Comparison of ENCODE assay signal across 24 cellular contexts in genomic region chr11:125304111-125304639, GRCh38.
DNase-seq lines count a peak whose midpoint lies in the region; TF ChIP-seq lines count a peak whose summit lies in the region.
"Had no signal": no experiment of that assay in that cellular context is flagged by ENCODE, and none has a peak within 500 bp of the region (broad histone marks: within the 10 kb centered on the region; RNA-seq: fewer than 3 reads in every experiment).

No MANE protein-coding gene starts in this region.

- H3F3A ChIP-seq in smooth muscle cell (ENCODE audit: low read depth), result no peaks in the 10 kb centered on the region

- no peaks in the 10 kb centered on the region for H3K9me3 ChIP-seq in smooth muscle cell (replicated peaks; ENCODE audit: low read depth)
- H3K9me3 ChIP-seq: BLaER1, HAP-1 had no signal

- H3K9me3 Mint-ChIP-seq in mesothelial cell of epicardium, result no peaks in the 10 kb centered on the region
- H3K9me3 Mint-ChIP-seq: CD4-positive, alpha-beta T cell had no signal

- H4K20me1 ChIP-seq in smooth muscle cell (ENCODE audit: low read depth), result no peaks in the 10 kb centered on the region
- H4K20me1 ChIP-seq: BLaER1 had no signal

- H3K4me3 Mint-ChIP-seq in mesothelial cell of epicardium, result no peak overlapping the region
- H3K4me3 Mint-ChIP-seq: CD4-positive, alpha-beta T cell had no signal

- H3K4me2 ChIP-seq in smooth muscle cell, result peak overlapping the region; percentile 35
- H3K4me2 ChIP-seq: BLaER1 had no signal

- DNase-seq in Daoy (ENCODE audit: low read depth) (peak; percentile 33), NCI-H69 (lab: John Stamatoyannopoulos, UW) (peak; percentile 21), mesothelial cell of epicardium (ENCODE audit: low spot score in 2 of 2, unreplicated experiment in 2 of 2) (no peak), smooth muscle cell (lab: John Stamatoyannopoulos, UW; ENCODE audit: unreplicated experiment) (no peak), HuH-7 (ENCODE audit: low spot score) (no peak), caudate nucleus (lab: John Stamatoyannopoulos, UW) (no peak)
- no peak for DNase-seq in stimulated activated naive CD4-positive, alpha-beta T cell treated with Interleukin-2 at 50 U/mL for 16 hours (lab: John Stamatoyannopoulos, UW)
- DNase-seq: ACHN; CD4-positive, alpha-beta T cell; COR-L47; DND-41; GM23248; KBM-7; MM.1S; NCI-H1048; NCI-H1417 treated with DMSO at 0.1 percent for 48 hours; NCI-H187; NCI-H226; NCI-H510A treated with DMSO at 0.1 percent for 48 hours; NCI-H774; NK-92 treated with Interleukin-12 subunit alpha and Interleukin-12 subunit beta, amount 100 ng/mL, for 24 hours; SIG-M5 had no signal

- no peak overlapping the region for H3K4me3 ChIP-seq in smooth muscle cell
- H3K4me3 ChIP-seq: BLaER1, GM23248, HAP-1 had no signal

- H3K4me1 ChIP-seq in smooth muscle cell (ENCODE audit: low read depth), result no peaks in the 10 kb centered on the region
- H3K4me1 ChIP-seq: HAP-1 had no signal

- H3K36me3 Mint-ChIP-seq in mesothelial cell of epicardium, result no peaks in the 10 kb centered on the region

- H3K4me1 Mint-ChIP-seq in mesothelial cell of epicardium, result peaks cover 67% of the 10 kb centered on the region

- no peaks in the 10 kb centered on the region for H3K27me3 Mint-ChIP-seq in mesothelial cell of epicardium (ENCODE audit: low read depth)

- H2AFZ ChIP-seq in smooth muscle cell (ENCODE audit: low read depth), result no peak overlapping the region
- H2AFZ ChIP-seq: GM23248 had no signal

- H3K27ac ChIP-seq in smooth muscle cell (ENCODE audit: low read depth), result peak overlapping the region; percentile 15
- no peak overlapping the region for H3K27ac ChIP-seq in caudate nucleus (ENCODE audit: low read depth, low read length)
- H3K27ac ChIP-seq: BLaER1, GM23248 had no signal

- WGBS in smooth muscle cell (ENCODE audit: low lambda C conversion rate), result 51% methylated on average over 8 of the region's 8 CpGs

- no peaks in the 10 kb centered on the region for H3K36me3 ChIP-seq in smooth muscle cell (ENCODE audit: low read depth)
- H3K36me3 ChIP-seq: BLaER1, HAP-1 had no signal

- no peaks in the 10 kb centered on the region for H3K79me2 ChIP-seq in smooth muscle cell (ENCODE audit: low read depth)

- peak overlapping the region; percentile 87 for H3K27ac Mint-ChIP-seq in mesothelial cell of epicardium
- H3K27ac Mint-ChIP-seq: CD4-positive, alpha-beta T cell had no signal

- no peaks in the 10 kb centered on the region for H3K27me3 ChIP-seq in smooth muscle cell (ENCODE audit: low read depth)
- H3K27me3 ChIP-seq: BLaER1 had no signal

- H3K9ac ChIP-seq in smooth muscle cell (ENCODE audit: low read depth), result no peak overlapping the region
- H3K9ac ChIP-seq: BLaER1, GM23248 had no signal

- TF ChIP-seq CTCF in mesothelial cell of epicardium (IDR thresholded peaks at IDR 0.05; ENCODE audit: unreplicated experiment), result no peak
- TF ChIP-seq CTCF in smooth muscle cell (IDR thresholded peaks at IDR 0.05; ENCODE audit: borderline replicate concordance, insufficient read depth, poor library complexity, severe bottlenecking), result no peak

Comparison
In these comparisons a context has a peak if more than half of its experiments do, and no peak if none do; other contexts are left out.
1. DNase-seq: peak in Daoy (single experiment) and NCI-H69 (single experiment); none in mesothelial cell of epicardium (0 of 2), smooth muscle cell (single experiment), HuH-7 (single experiment), caudate nucleus (0 of 61) and stimulated activated naive CD4-positive, alpha-beta T cell treated with Interleukin-2 at 50 U/mL for 16 hours (single experiment).